Comparison of ENCODE assay signal across 7 cellular contexts in genomic region chr1:147389532-147390184, GRCh38.
DNase-seq lines count a peak whose midpoint lies in the region; ATAC-seq, FAIRE-seq and TF ChIP-seq lines count a peak whose summit lies in the region.

No MANE protein-coding gene starts in this region.

- H3K79me2 ChIP-seq in K562 (ENCODE audit: control insufficient read depth, insufficient read depth, low read length): no peaks in the 10 kb centered on the region

- WGBS in K562 (ENCODE audit: insufficient coverage, low coverage, missing lambda C conversion rate): 54% methylated on average over 8 of the region's 8 CpGs
- 61 to 81% (median 77%) methylated on average over 3 to 8 of the region's 8 CpGs for WGBS in stomach, 5 donors

- no peak for TF ChIP-seq POLR2A in K562 (conservative IDR thresholded peaks at IDR 0.05)
- TF ChIP-seq POLR2A in stomach (IDR thresholded peaks at IDR 0.05): no peak

- no TSS peak for BruUV-seq in K562 (replicated peaks; lab: Mats Ljungman, UMichigan)

- POLR2A ChIA-PET in K562 (lab: Yijun Ruan, JAX): interaction anchor here (0.7 to 2.5 kb wide), 3 partner anchors 9 to 11 kb away, joined by 3 to 17 read pairs (median 5); no protein-coding TSS in a partner anchor

- peak overlapping the region; percentile 77 for H2AFZ ChIP-seq in K562 (ENCODE audit: low read depth, low read length)

- TF ChIP-seq EP300 in K562 (IDR thresholded peaks at IDR 0.05; ENCODE audit: low read length) (no peak), stomach (IDR thresholded peaks at IDR 0.05) (no peak)

- in situ Hi-C loops in K562 (cut with MboI): loop anchor here (5.0 kb wide), 1 partner anchor 117 kb away; no protein-coding TSS in a partner anchor

- no peaks in the 10 kb centered on the region for H4K20me1 ChIP-seq in K562 (replicated peaks; ENCODE audit: control insufficient read depth, insufficient read depth, low read length)

- H3K4me1 ChIP-seq in K562 (replicated peaks in 1 of 2; ENCODE audit: control insufficient read depth in 2 of 2, insufficient read depth in 2 of 2, low read length in 2 of 2) (peaks cover 0 to 9% of the 10 kb centered on the region in 2 experiments; a peak in 2 of 5 replicates), stomach (no peaks in the 10 kb centered on the region)

- H3K36me3 ChIP-seq in K562 (ENCODE audit: control insufficient read depth, insufficient read depth, low read length): no peaks in the 10 kb centered on the region
- H3K36me3 ChIP-seq in stomach: no peaks in the 10 kb centered on the region

- FAIRE-seq in K562 (lab: Jason Lieb, UNC): peak; percentile 96

- ATAC-seq in HG02642 (IDR thresholded peaks at IDR 0.05; ENCODE audit: poor library complexity, unreplicated experiment) (peak; percentile 55), K562 (peak; percentile 96)

- H3K9me1 ChIP-seq in K562 (ENCODE audit: control insufficient read depth, insufficient read depth, low read length): no peaks in the 10 kb centered on the region

- H3K4me2 ChIP-seq in K562 (ENCODE audit: insufficient read depth, low read length): no peak overlapping the region

- H3K27ac ChIP-seq in K562 (ENCODE audit: extremely low read depth, low read depth, low read length): no peak overlapping the region
- H3K27ac ChIP-seq in stomach: no peak overlapping the region

- H3K9ac ChIP-seq in K562 (ENCODE audit: insufficient read depth in 1 of 2, low read depth in 2 of 2, low read length in 2 of 2): no peak overlapping the region

- H3K27me3 ChIP-seq in K562 (ENCODE audit: control insufficient read depth in 2 of 2, insufficient read depth in 2 of 2, low read length in 2 of 2) (no peaks in the 10 kb centered on the region), stomach (peaks cover 0 to 10% (median 0%) of the 10 kb centered on the region in 3 donors)

- peak; percentile 86 to 95 for TF ChIP-seq RAD21 in K562 (CRISPR knock-in tag; conservative IDR thresholded peaks at IDR 0.05 in 1 of 2, IDR thresholded peaks at IDR 0.05 in 1 of 2)

- H3K9me3 ChIP-seq in K562 (replicated peaks; ENCODE audit: control insufficient read depth, insufficient read depth, low read depth, low read length) (no peaks in the 10 kb centered on the region), stomach (peaks cover 0 to 11% (median 2%) of the 10 kb centered on the region in 4 donors)

- TF ChIP-seq CTCF in K562 (IDR thresholded peaks at IDR 0.05 in 2 of 3, conservative IDR thresholded peaks at IDR 0.05 in 1 of 3; ENCODE audit: insufficient read depth in 2 of 3, low read depth in 1 of 3, low read length in 3 of 3) (peak; percentile 73 to 83 (median 78)), stomach (IDR thresholded peaks at IDR 0.05) (peak in 5 of 7 experiments; percentile 36 to 60 (median 47))

- CTCF ChIA-PET in K562 (lab: Yijun Ruan, JAX; ENCODE audit: low intra/inter-chr PET ratio): interaction anchor here (0.6 to 1.6 kb wide), 3 partner anchors 101 to 116 kb away, joined by 3 to 15 read pairs (median 4); no protein-coding TSS in a partner anchor

- DNase-seq in EH (ENCODE audit: low read depth): peak; percentile 66
- DNase-seq in NCI-H446 treated with DMSO at 0.1 percent for 48 hours (lab: John Stamatoyannopoulos, UW): peak; percentile 27
- peak; percentile 47 to 66 (median 56) for DNase-seq in K562 (ENCODE audit: extremely low read depth in 1 of 4, low spot score in 3 of 4)
- peak; percentile 79 for DNase-seq in iPS-NIHi7 (ENCODE audit: extremely low spot score)
- DNase-seq in stomach: no peak
- DNase-seq in T-helper 9 cell: no peak

- H3K4me3 ChIP-seq in K562 (no peak overlapping the region), stomach (no peak overlapping the region)

- intact Hi-C loops in K562 (cut with micrococcal nuclease) (loop anchor here (5.0 to 10.0 kb wide), 3 partner anchors 75 to 505 kb away; no protein-coding TSS in a partner anchor), stomach (cut with DNase I; ENCODE audit: low total_unique reads) (no loop called here)

TF ChIP-seq in K562, 482 proteins besides CTCF, POLR2A, EP300 and RAD21:
- peak; percentile 61; the same call in 1 of the 2 replicates for TF ChIP-seq ARID2 (IDR thresholded peaks at IDR 0.05)
- no peak for TF ChIP-seq XRCC3 (IDR thresholded peaks at IDR 0.05)
- peak; percentile 84 for TF ChIP-seq SMC3 (conservative IDR thresholded peaks at IDR 0.05; ENCODE audit: insufficient read depth, low read depth, low read length)
- peak; percentile 72 for TF ChIP-seq DEAF1 (CRISPR knock-in tag; IDR thresholded peaks at IDR 0.05)

Comparison
In these comparisons a context has a peak if more than half of its experiments do, and no peak if none do; other contexts are left out.
1. DNase-seq: peak in EH (single experiment), NCI-H446 treated with DMSO at 0.1 percent for 48 hours (single experiment), K562 (4 of 4) and iPS-NIHi7 (single experiment); none in stomach (single experiment) and T-helper 9 cell (single experiment).